ENCODE assay signal across 16 cellular contexts in the genomic region with DNA sequence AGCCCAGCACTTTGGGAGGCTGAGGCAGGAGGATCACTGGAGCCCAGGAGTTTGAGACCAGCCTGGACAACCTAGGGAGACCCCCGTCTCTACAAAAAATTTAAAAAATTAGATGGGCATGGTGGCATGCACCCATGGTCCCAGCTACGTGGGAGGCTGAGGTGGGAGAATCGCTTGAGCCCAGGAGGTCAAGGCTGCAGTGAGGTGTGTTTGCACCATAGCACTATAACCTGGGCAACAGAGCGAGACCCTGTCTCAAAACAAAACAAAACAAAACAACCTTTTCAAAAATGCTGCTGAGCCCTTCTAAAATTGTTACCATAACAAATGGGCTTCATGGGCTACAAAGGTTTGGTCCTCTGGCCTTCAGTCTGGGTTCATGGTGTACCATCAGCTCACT. TPM values are rescaled to one million over a fixed set of nuclear protein-coding genes. Genes with fewer than 3 reads are reported as not detected.
"Had no signal": no experiment of that assay in that cellular context is flagged by ENCODE, and none has a peak within 500 bp of the region (broad histone marks: within the 10 kb centered on the region; RNA-seq: fewer than 3 reads in every experiment).

No MANE protein-coding gene starts in this region.

- H3K4me1 ChIP-seq: breast epithelium, esophagus muscularis mucosa, sigmoid colon had no signal

- H3K27ac ChIP-seq: breast epithelium, esophagus muscularis mucosa, ovary, sigmoid colon had no signal

- H3K4me1 Mint-ChIP-seq: activated CD4-positive, alpha-beta T cell treated with anti-CD3 and anti-CD28 coated beads, Interleukin-2, amount 10 ng/mL, durations not matched to agents 24 days and 14 days; stimulated activated memory B cell treated with anti-CD40 and anti-IgM and Interleukin-4, amounts not matched to agents 10 μg/mL and 1 μg/mL and 100 μg/mL, for 72 hours had no signal

- FAIRE-seq: keratinocyte had no signal

- H3K4me3 ChIP-seq: breast epithelium, esophagus muscularis mucosa, ovary, sigmoid colon had no signal

- H3K4me3 Mint-ChIP-seq: activated CD4-positive, alpha-beta T cell treated with anti-CD3 and anti-CD28 coated beads, Interleukin-2, amount 10 ng/mL, durations not matched to agents 24 days and 14 days; activated naive CD8-positive, alpha-beta T cell treated with anti-CD3 and anti-CD28 coated beads, Interleukin-2, amount 10 ng/mL, durations not matched to agents 7 days and 5 days; activated T-helper 1 cell treated with anti-CD3 and anti-CD28 coated beads, Interleukin-12 subunit alpha, Interleukin-12 subunit beta, Interleukin-2, Interleukin-4 antibody, amounts not matched to agents 30 ng/mL and 10 ng/mL and 1 ng/mL, durations not matched to agents 14 hours and 24 hours and 36 hours; natural killer cell treated with Interleukin-12 subunit alpha and Interleukin-12 subunit beta and Interleukin-15 and Interleukin-18, amount 100 ng/mL, for 72 hours; stimulated activated memory B cell treated with anti-CD40 and anti-IgM and Interleukin-4, amounts not matched to agents 10 μg/mL and 1 μg/mL and 100 μg/mL, for 72 hours; T-helper 2 cell treated with Interferon-gamma antibody and Interleukin-4, amounts not matched to agents 5 μg/mL and 100 μg/mL, for 36 hours had no signal

- H3K27ac Mint-ChIP-seq: activated CD4-positive, alpha-beta T cell treated with anti-CD3 and anti-CD28 coated beads, Interleukin-2, amount 10 ng/mL, durations not matched to agents 24 days and 14 days; activated T-helper 1 cell treated with anti-CD3 and anti-CD28 coated beads, Interleukin-12 subunit alpha, Interleukin-12 subunit beta, Interleukin-2, Interleukin-4 antibody, amounts not matched to agents 30 ng/mL and 10 ng/mL and 1 ng/mL, durations not matched to agents 14 hours and 24 hours and 36 hours; natural killer cell treated with Interleukin-12 subunit alpha and Interleukin-12 subunit beta and Interleukin-15 and Interleukin-18, amount 100 ng/mL, for 72 hours; stimulated activated memory B cell treated with anti-CD40 and anti-IgM and Interleukin-4, amounts not matched to agents 10 μg/mL and 1 μg/mL and 100 μg/mL, for 72 hours; T-helper 2 cell treated with Interferon-gamma antibody and Interleukin-4, amounts not matched to agents 5 μg/mL and 100 μg/mL, for 36 hours had no signal

- DNase-seq: activated CD4-positive, alpha-beta T cell treated with anti-CD3 and anti-CD28 coated beads, Interleukin-2, amount 10 ng/mL, durations not matched to agents 24 days and 14 days; activated CD4-positive, CD25-positive, alpha-beta regulatory T cell; activated CD8-positive, alpha-beta memory T cell treated with anti-CD3 and anti-CD28 coated beads for 24 hours; activated naive CD4-positive, alpha-beta T cell; activated naive CD8-positive, alpha-beta T cell treated with anti-CD3 and anti-CD28 coated beads, Interleukin-2, amount 10 ng/mL, durations not matched to agents 7 days and 5 days; ovary; sigmoid colon; stimulated activated CD4-positive, alpha-beta T cell treated with anti-CD3 and anti-CD28 coated beads, Interleukin-2, amount 100 ng/mL, for 48 hours had no signal

- ATAC-seq: left lobe of liver had no signal

- H3K9me3 Mint-ChIP-seq: activated CD4-positive, alpha-beta T cell treated with anti-CD3 and anti-CD28 coated beads, Interleukin-2, amount 10 ng/mL, durations not matched to agents 24 days and 14 days; activated naive CD8-positive, alpha-beta T cell treated with anti-CD3 and anti-CD28 coated beads, Interleukin-2, amount 10 ng/mL, durations not matched to agents 7 days and 5 days; activated T-helper 1 cell treated with anti-CD3 and anti-CD28 coated beads, Interleukin-12 subunit alpha, Interleukin-12 subunit beta, Interleukin-2, Interleukin-4 antibody, amounts not matched to agents 30 ng/mL and 10 ng/mL and 1 ng/mL, durations not matched to agents 14 hours and 24 hours and 36 hours; natural killer cell treated with Interleukin-12 subunit alpha and Interleukin-12 subunit beta and Interleukin-15 and Interleukin-18, amount 100 ng/mL, for 72 hours; T-helper 2 cell treated with Interferon-gamma antibody and Interleukin-4, amounts not matched to agents 5 μg/mL and 100 μg/mL, for 36 hours had no signal

- H3K27me3 ChIP-seq: ovary, sigmoid colon had no signal

- H3K36me3 Mint-ChIP-seq: activated naive CD8-positive, alpha-beta T cell treated with anti-CD3 and anti-CD28 coated beads, Interleukin-2, amount 10 ng/mL, durations not matched to agents 7 days and 5 days; natural killer cell treated with Interleukin-12 subunit alpha and Interleukin-12 subunit beta and Interleukin-15 and Interleukin-18, amount 100 ng/mL, for 72 hours; stimulated activated memory B cell treated with anti-CD40 and anti-IgM and Interleukin-4, amounts not matched to agents 10 μg/mL and 1 μg/mL and 100 μg/mL, for 72 hours had no signal

- H3K36me3 ChIP-seq: breast epithelium, esophagus muscularis mucosa, ovary, sigmoid colon had no signal

- H3K9me3 ChIP-seq: breast epithelium, ovary had no signal

RNA-seq across cellular contexts. Expression of a gene that starts 13.1 kb away (rescaled TPM):
- total RNA-seq: activated CD4-positive, alpha-beta T cell treated with anti-CD3 and anti-CD28 coated beads, Interleukin-2, amount 10 ng/mL, durations not matched to agents 24 days and 14 days; activated naive CD8-positive, alpha-beta T cell treated with anti-CD3 and anti-CD28 coated beads, Interleukin-2, amount 10 ng/mL, durations not matched to agents 7 days and 5 days; natural killer cell treated with Interleukin-12 subunit alpha and Interleukin-12 subunit beta and Interleukin-15 and Interleukin-18, amount 100 ng/mL, for 72 hours had no signal

RNA-seq across cellular contexts. Expression of a gene that starts 43.7 kb away (rescaled TPM):
- total RNA-seq: activated naive CD8-positive, alpha-beta T cell treated with anti-CD3 and anti-CD28 coated beads, Interleukin-2, amount 10 ng/mL, durations not matched to agents 7 days and 5 days had no signal
